Comparison of ENCODE assay signal across 19 cellular contexts in genomic region chr2:72603481-72603880, GRCh38.
DNase-seq lines count a peak whose midpoint lies in the region; ATAC-seq, FAIRE-seq and TF ChIP-seq lines count a peak whose summit lies in the region.
"Had no signal": no experiment of that assay in that cellular context is flagged by ENCODE, and none has a peak within 500 bp of the region (broad histone marks: within the 10 kb centered on the region; RNA-seq: fewer than 3 reads in every experiment).

No MANE protein-coding gene starts in this region.

- ATAC-seq in HG03432 (IDR thresholded peaks at IDR 0.05; ENCODE audit: unreplicated experiment) (peak; percentile 48), K562 (peak; percentile 69; the same call in 2 of the 3 replicates)
- ATAC-seq: activated T-cell treated with anti-CD3 and anti-CD28 coated beads, Interleukin-2, amount 50 U/mL, for 4 hours; esophagus mucosa; left colon had no signal

- H3K9me3 ChIP-seq in A673 (ENCODE audit: low read depth, low read length, poor library complexity, severe bottlenecking) = peaks cover 4% of the 10 kb centered on the region
- no peaks in the 10 kb centered on the region for H3K9me3 ChIP-seq in K562 (replicated peaks; ENCODE audit: control insufficient read depth, insufficient read depth, low read depth, low read length)
- H3K9me3 ChIP-seq in transverse colon = no peaks in the 10 kb centered on the region
- H3K9me3 ChIP-seq: adrenal gland, upper lobe of left lung had no signal

- peaks cover 37% of the 10 kb centered on the region for H3K4me1 ChIP-seq in A673 (ENCODE audit: insufficient read depth, low read length, poor library complexity, severe bottlenecking)
- H3K4me1 ChIP-seq in K562 (replicated peaks in 1 of 2; ENCODE audit: control insufficient read depth in 2 of 2, insufficient read depth in 2 of 2, low read length in 2 of 2) = no peaks in the 10 kb centered on the region; a peak in 1 of 5 replicates
- peaks cover 0 to 6% (median 0%) of the 10 kb centered on the region in 4 donors for H3K4me1 ChIP-seq in transverse colon
- H3K4me1 ChIP-seq: upper lobe of left lung had no signal

- BruUV-seq in A673 (replicated peaks; lab: Mats Ljungman, UMichigan) (TSS peak; percentile 57), K562 (replicated peaks; lab: Mats Ljungman, UMichigan) (no TSS peak)

- TF ChIP-seq EP300 in K562 (IDR thresholded peaks at IDR 0.05; ENCODE audit: low read length) (no peak), transverse colon (IDR thresholded peaks at IDR 0.05; ENCODE audit: low read depth) (no peak)

- no peaks in the 10 kb centered on the region for H3K9me1 ChIP-seq in K562 (ENCODE audit: control insufficient read depth, insufficient read depth, low read length)

- peaks cover 19% of the 10 kb centered on the region for H3K4me1 Mint-ChIP-seq in nephron
- H3K4me1 Mint-ChIP-seq: activated CD4-positive, alpha-beta T cell treated with anti-CD3 and anti-CD28 coated beads, Interleukin-2, amount 10 ng/mL, durations not matched to agents 7 days and 5 days; naive B cell had no signal

- TF ChIP-seq POLR2A in K562 (conservative IDR thresholded peaks at IDR 0.05) (no peak), transverse colon (IDR thresholded peaks at IDR 0.05) (no peak)

- intact Hi-C loops in A673 (cut with micrococcal nuclease; ENCODE audit: unreplicated experiment) (no loop called here), K562 (cut with micrococcal nuclease) (loop anchor here (10.0 kb wide), 1 partner anchor 679 kb away; no protein-coding TSS in a partner anchor), transverse colon (cut with DNase I; ENCODE audit: low total_unique reads) (no loop called here)

- no peak for FAIRE-seq in K562 (lab: Jason Lieb, UNC)

- no peak for TF ChIP-seq RAD21 in K562 (CRISPR knock-in tag; conservative IDR thresholded peaks at IDR 0.05 in 1 of 2, IDR thresholded peaks at IDR 0.05 in 1 of 2)

- POLR2A ChIA-PET in A673 (lab: Charles Lee; ENCODE audit: low non-redundant PET) = no interaction called here
- POLR2A ChIA-PET in K562 (lab: Yijun Ruan, JAX) = interaction anchor here (0.7 kb wide), 1 partner anchor 68 kb away, joined by 3 read pairs; no protein-coding TSS in a partner anchor

- in situ Hi-C loops in K562 (cut with MboI) (no loop called here), transverse colon (cut with MboI; ENCODE audit: low pct_ligation_motif_present in 1 of 4, low pct_unique_long_range_greater_than_20kb in 1 of 4, low sequenced_read_pairs in 3 of 4) (no loop called here)

- H3K36me3 Mint-ChIP-seq in nephron (ENCODE audit: low read depth) = no peaks in the 10 kb centered on the region
- H3K36me3 Mint-ChIP-seq: naive B cell had no signal

- H3K4me2 ChIP-seq in K562 (ENCODE audit: insufficient read depth, low read length) = no peak overlapping the region

- H3K27ac ChIP-seq in A673 (ENCODE audit: low read depth, low read length, poor library complexity, severe bottlenecking) = peak overlapping the region; percentile 76
- no peak overlapping the region for H3K27ac ChIP-seq in K562 (ENCODE audit: extremely low read depth, low read depth, low read length)
- H3K27ac ChIP-seq in transverse colon = no peak overlapping the region
- H3K27ac ChIP-seq: adrenal gland, heart right ventricle, upper lobe of left lung had no signal

- WGBS in K562 (ENCODE audit: insufficient coverage, low coverage, missing lambda C conversion rate) = 32% methylated on average over 2 of the region's 2 CpGs
- WGBS in transverse colon (ENCODE audit: low coverage in 1 of 2), 2 donors = 85 to 100% methylated on average over 1 to 2 of the region's 2 CpGs

- CTCF ChIA-PET in A673 (lab: Charles Lee) (interaction anchor here (0.7 kb wide), 1 partner anchor 259 kb away, joined by 5 read pairs; no protein-coding TSS in a partner anchor), K562 (lab: Yijun Ruan, JAX; ENCODE audit: low intra/inter-chr PET ratio) (no interaction called here)

- H2AFZ ChIP-seq in K562 (ENCODE audit: low read depth, low read length) = no peak overlapping the region

- DNase-seq in A673 (ENCODE audit: low spot score) (peak; percentile 44), K562 (ENCODE audit: extremely low read depth in 1 of 4, low spot score in 3 of 4) (peak in 2 of 4 experiments; percentile 22 to 27), epidermal melanocyte (ENCODE audit: insufficient read length, low spot score) (no peak), SKM-1 (lab: John Stamatoyannopoulos, UW; ENCODE audit: unreplicated experiment) (no peak), transverse colon (no peak), HUDEP-2 (lab: John Stamatoyannopoulos, UW; ENCODE audit: unreplicated experiment in 76 of 76) (no peak)
- DNase-seq: activated CD4-positive, alpha-beta T cell treated with anti-CD3 and anti-CD28 coated beads, Interleukin-2, amount 10 ng/mL, durations not matched to agents 7 days and 5 days; activated T-cell treated with anti-CD3 and anti-CD28 coated beads, Interleukin-2, amount 50 U/mL, for 4 hours; adrenal gland; AML-193; dermis blood vessel endothelial cell; heart right ventricle; left colon; naive B cell; T1000 had no signal

- no peak overlapping the region for H3K4me3 Mint-ChIP-seq in nephron
- H3K4me3 Mint-ChIP-seq: activated CD4-positive, alpha-beta T cell treated with anti-CD3 and anti-CD28 coated beads, Interleukin-2, amount 10 ng/mL, durations not matched to agents 7 days and 5 days; activated T-cell treated with anti-CD3 and anti-CD28 coated beads, Interleukin-2, amount 50 U/mL, for 4 hours; naive B cell had no signal

- no peaks in the 10 kb centered on the region for H3K27me3 Mint-ChIP-seq in nephron (ENCODE audit: low read depth)
- H3K27me3 Mint-ChIP-seq: activated CD4-positive, alpha-beta T cell treated with anti-CD3 and anti-CD28 coated beads, Interleukin-2, amount 10 ng/mL, durations not matched to agents 7 days and 5 days had no signal

- H3K27me3 ChIP-seq in A673 (replicated peaks; ENCODE audit: insufficient read depth, low read depth, low read length, poor library complexity) (no peaks in the 10 kb centered on the region), K562 (ENCODE audit: control insufficient read depth in 2 of 2, insufficient read depth in 2 of 2, low read length in 2 of 2) (no peaks in the 10 kb centered on the region), transverse colon (no peaks in the 10 kb centered on the region)
- H3K27me3 ChIP-seq: adrenal gland, heart right ventricle, upper lobe of left lung had no signal

- no peak for TF ChIP-seq CTCF in A673 (conservative IDR thresholded peaks at IDR 0.05; ENCODE audit: low read depth, low read length)
- no peak for TF ChIP-seq CTCF in K562 (IDR thresholded peaks at IDR 0.05 in 2 of 3, conservative IDR thresholded peaks at IDR 0.05 in 1 of 3; ENCODE audit: insufficient read depth in 2 of 3, low read depth in 1 of 3, low read length in 3 of 3)
- no peak for TF ChIP-seq CTCF in nephron (IDR thresholded peaks at IDR 0.05; ENCODE audit: unreplicated experiment in 3 of 3)
- TF ChIP-seq CTCF in transverse colon (IDR thresholded peaks at IDR 0.05) = no peak

- peak overlapping the region; percentile 30 to 68 (median 59) for H3K27ac Mint-ChIP-seq in nephron
- H3K27ac Mint-ChIP-seq: activated CD4-positive, alpha-beta T cell treated with anti-CD3 and anti-CD28 coated beads, Interleukin-2, amount 10 ng/mL, durations not matched to agents 7 days and 5 days had no signal

- no peak overlapping the region for H3K9ac ChIP-seq in K562 (ENCODE audit: insufficient read depth in 1 of 2, low read depth in 2 of 2, low read length in 2 of 2)

- H3K4me3 ChIP-seq in A673 (ENCODE audit: low read depth, low read length, poor library complexity, severe bottlenecking) (no peak overlapping the region), K562 (no peak overlapping the region), transverse colon (no peak overlapping the region)
- H3K4me3 ChIP-seq: adrenal gland, heart right ventricle, upper lobe of left lung had no signal

- H3K36me3 ChIP-seq in A673 (ENCODE audit: insufficient read depth, low read length, poor library complexity, severe bottlenecking) = no peaks in the 10 kb centered on the region
- H3K36me3 ChIP-seq in K562 (ENCODE audit: control insufficient read depth, insufficient read depth, low read length) = no peaks in the 10 kb centered on the region
- no peaks in the 10 kb centered on the region for H3K36me3 ChIP-seq in transverse colon
- H3K36me3 ChIP-seq: adrenal gland, heart right ventricle, upper lobe of left lung had no signal

- peaks cover 6% of the 10 kb centered on the region for H3K9me3 Mint-ChIP-seq in nephron
- H3K9me3 Mint-ChIP-seq: activated CD4-positive, alpha-beta T cell treated with anti-CD3 and anti-CD28 coated beads, Interleukin-2, amount 10 ng/mL, durations not matched to agents 7 days and 5 days; activated T-cell treated with anti-CD3 and anti-CD28 coated beads, Interleukin-2, amount 50 U/mL, for 4 hours had no signal

- H4K20me1 ChIP-seq in K562 (replicated peaks; ENCODE audit: control insufficient read depth, insufficient read depth, low read length) = no peaks in the 10 kb centered on the region

- no peaks in the 10 kb centered on the region for H3K79me2 ChIP-seq in K562 (ENCODE audit: control insufficient read depth, insufficient read depth, low read length)

TF ChIP-seq in K562, 482 proteins besides CTCF, POLR2A, EP300 and RAD21 (continues in another document):
- TF ChIP-seq MAFK (IDR thresholded peaks at IDR 0.05; ENCODE audit: low read length) (peak; percentile 69), FOXP1 (CRISPR knock-in tag; IDR thresholded peaks at IDR 0.05) (no peak), SMAD2 (IDR thresholded peaks at IDR 0.05; ENCODE audit: low read depth, low read length) (no peak), SNRNP70 (optimal IDR thresholded peaks at IDR 0.05; ENCODE audit: low read depth, low read length) (no peak), POLR3A (IDR thresholded peaks at IDR 0.05; ENCODE audit: borderline replicate concordance, extremely low read depth, insufficient read depth, insufficient read length) (no peak)
